In the genomic region with DNA sequence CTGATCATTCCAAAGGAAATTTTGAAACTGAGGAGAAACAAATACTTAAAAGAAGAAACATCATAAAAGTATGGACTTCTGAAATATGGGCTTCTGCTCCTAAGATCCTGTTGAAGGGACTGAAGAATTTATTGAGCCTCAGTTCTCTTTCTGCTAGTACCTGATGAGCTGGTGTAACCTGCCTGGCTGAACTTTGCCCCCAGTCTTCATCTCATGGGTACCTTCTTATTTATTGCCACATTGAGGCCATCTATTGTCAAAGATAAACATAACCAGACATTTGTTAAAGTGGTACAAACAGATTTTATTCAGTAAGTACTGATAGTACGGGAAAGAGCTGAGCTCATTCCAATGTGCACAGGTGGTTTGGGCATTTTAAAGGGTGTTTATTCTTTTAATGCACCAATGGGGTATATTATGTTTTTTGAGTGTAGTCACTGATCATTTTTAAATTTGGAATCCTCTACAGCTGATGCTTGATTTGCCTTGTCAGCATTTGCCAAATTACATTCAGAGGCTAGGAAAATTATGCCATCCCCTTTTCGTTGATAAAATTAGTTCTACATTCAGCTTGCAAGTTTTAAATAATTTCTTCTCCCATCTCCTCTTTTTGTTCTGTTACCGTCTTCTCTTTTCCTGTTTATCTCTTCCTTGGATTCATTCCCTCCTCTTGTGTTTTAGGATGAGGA, we compare ENCODE assay signal across 21 cellular contexts.
"Had no signal": no experiment of that assay in that cellular context is flagged by ENCODE, and none has a peak within 500 bp of the region (broad histone marks: within the 10 kb centered on the region; RNA-seq: fewer than 3 reads in every experiment).

No MANE protein-coding gene starts in this region.

- H3K9me3 ChIP-seq: esophagus squamous epithelium, thyroid gland, vagina had no signal

- H3K9me3 Mint-ChIP-seq: activated CD4-positive, alpha-beta T cell treated with anti-CD3 and anti-CD28 coated beads, Interleukin-2, amount 10 ng/mL, durations not matched to agents 24 days and 14 days; activated T-cell treated with anti-CD3 and anti-CD28 coated beads, Interleukin-2, amount 50 U/mL, for 72 hours; brain; central memory CD8-positive, alpha-beta T cell; neural crest cell; stimulated activated memory B cell treated with anti-CD40 and anti-IgM and Interleukin-4, amounts not matched to agents 10 μg/mL and 1 μg/mL and 100 μg/mL, for 72 hours had no signal

- H3K27ac Mint-ChIP-seq: activated CD4-positive, alpha-beta T cell treated with anti-CD3 and anti-CD28 coated beads, Interleukin-2, amount 10 ng/mL, durations not matched to agents 24 days and 14 days; activated CD8-positive, alpha-beta T cell treated with anti-CD3 and anti-CD28 coated beads, Interleukin-2, amount 10 ng/mL, durations not matched to agents 7 days and 5 days; activated naive CD8-positive, alpha-beta T cell; activated T-cell treated with anti-CD3 and anti-CD28 coated beads, Interleukin-2, amount 50 U/mL, for 72 hours; brain; T-helper 17 cell had no signal

- H3K36me3 ChIP-seq: esophagus squamous epithelium, thyroid gland, vagina had no signal

- H3K27me3 ChIP-seq: esophagus squamous epithelium, thyroid gland, vagina had no signal

- H3K27me3 Mint-ChIP-seq: activated CD4-positive, alpha-beta T cell treated with anti-CD3 and anti-CD28 coated beads, Interleukin-2, amount 10 ng/mL, durations not matched to agents 24 days and 14 days; activated naive CD8-positive, alpha-beta T cell; brain; central memory CD8-positive, alpha-beta T cell; stimulated activated memory B cell treated with anti-CD40 and anti-IgM and Interleukin-4, amounts not matched to agents 10 μg/mL and 1 μg/mL and 100 μg/mL, for 72 hours; T-helper 17 cell had no signal

- H3K4me1 ChIP-seq: esophagus squamous epithelium, thyroid gland had no signal

- ATAC-seq: activated CD8-positive, alpha-beta T cell treated with anti-CD3 and anti-CD28 coated beads, Interleukin-2, amount 10 ng/mL, durations not matched to agents 7 days and 5 days; activated T-cell treated with anti-CD3 and anti-CD28 coated beads, Interleukin-2, amount 50 U/mL, for 72 hours; stimulated activated memory B cell treated with anti-CD40 and anti-IgM and Interleukin-4, amounts not matched to agents 10 μg/mL and 1 μg/mL and 100 μg/mL, for 72 hours; T-helper 17 cell had no signal

- H3K4me3 ChIP-seq: coronary artery, esophagus squamous epithelium, thyroid gland, vagina had no signal

- H3K27ac ChIP-seq: coronary artery, esophagus squamous epithelium, thyroid gland, vagina had no signal

- H3K4me3 Mint-ChIP-seq: activated CD4-positive, alpha-beta T cell treated with anti-CD3 and anti-CD28 coated beads, Interleukin-2, amount 10 ng/mL, durations not matched to agents 24 days and 14 days; activated CD8-positive, alpha-beta T cell treated with anti-CD3 and anti-CD28 coated beads, Interleukin-2, amount 10 ng/mL, durations not matched to agents 7 days and 5 days; activated naive CD8-positive, alpha-beta T cell; activated T-cell treated with anti-CD3 and anti-CD28 coated beads, Interleukin-2, amount 50 U/mL, for 72 hours; brain; central memory CD8-positive, alpha-beta T cell; neural crest cell; stimulated activated memory B cell treated with anti-CD40 and anti-IgM and Interleukin-4, amounts not matched to agents 10 μg/mL and 1 μg/mL and 100 μg/mL, for 72 hours; T-helper 17 cell had no signal

- DNase-seq: activated CD4-positive, alpha-beta T cell treated with anti-CD3 and anti-CD28 coated beads, Interleukin-2, amount 10 ng/mL, durations not matched to agents 24 days and 14 days; activated CD4-positive, CD25-positive, alpha-beta regulatory T cell; activated CD8-positive, alpha-beta memory T cell treated with anti-CD3 and anti-CD28 coated beads, Interleukin-2, amount 50 U/mL, for 4 hours; activated CD8-positive, alpha-beta T cell treated with anti-CD3 and anti-CD28 coated beads, Interleukin-2, amount 10 ng/mL, durations not matched to agents 7 days and 5 days; activated gamma-delta T cell treated with Interleukin-2 at 50 U/mL for 16 hours; activated T-cell treated with anti-CD3 and anti-CD28 coated beads, Interleukin-2, amount 50 U/mL, for 72 hours; amygdala; effector CD4-positive, alpha-beta T cell; esophagus squamous epithelium; hypothalamus; mesendoderm; stimulated activated CD4-positive, alpha-beta T cell treated with anti-CD3 and anti-CD28 coated beads, Interleukin-12 subunit alpha, Interleukin-12 subunit beta, amount 100 ng/mL, for 4 hours; T-helper 17 cell; thyroid gland had no signal

- H3K36me3 Mint-ChIP-seq: brain had no signal
